Comparison of ENCODE assay signal across 15 cellular contexts in the genomic region with DNA sequence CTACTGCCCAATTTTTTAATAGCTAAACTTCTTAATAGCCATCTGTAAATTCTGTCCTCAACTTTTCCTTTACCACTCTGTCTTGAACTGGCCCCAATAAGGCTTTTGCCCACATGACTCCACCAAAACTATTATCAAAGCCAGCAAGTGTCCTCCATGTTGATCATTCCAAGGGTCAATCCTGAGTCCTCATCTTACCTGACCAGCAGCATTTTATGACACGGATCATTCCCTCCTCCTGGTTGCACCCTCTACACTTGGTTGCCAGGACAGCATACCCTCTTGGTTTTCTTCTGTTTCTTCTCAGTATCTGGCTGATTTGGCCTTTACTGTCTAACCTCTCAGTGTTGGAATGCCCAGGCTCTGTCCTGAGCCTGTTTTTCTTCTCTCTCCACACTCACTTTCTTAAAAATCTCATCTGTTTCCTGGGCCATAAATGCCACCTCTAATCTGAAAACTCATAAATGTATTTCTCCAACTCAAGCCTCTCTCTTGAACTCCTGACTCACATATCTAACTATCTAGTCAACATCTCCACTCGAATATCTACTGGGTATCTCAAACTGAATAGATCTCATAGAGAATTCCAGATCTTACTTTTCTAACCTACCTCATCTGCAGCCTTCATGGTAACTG.
"Had no signal": no experiment of that assay in that cellular context is flagged by ENCODE, and none has a peak within 500 bp of the region (broad histone marks: within the 10 kb centered on the region; RNA-seq: fewer than 3 reads in every experiment).

No MANE protein-coding gene starts in this region.

- H3K36me3 Mint-ChIP-seq: activated CD4-positive, alpha-beta memory T cell treated with anti-CD3 and anti-CD28 coated beads for 36 hours; stimulated activated naive B cell treated with anti-CD40 and anti-IgM and Interleukin-4, amounts not matched to agents 10 μg/mL and 1 μg/mL and 100 μg/mL, for 72 hours had no signal

- H3K36me3 ChIP-seq: cardiac muscle cell, thoracic aorta, upper lobe of right lung, WERI-Rb-1 had no signal

- H3K4me3 Mint-ChIP-seq: activated CD4-positive, alpha-beta memory T cell treated with anti-CD3 and anti-CD28 coated beads for 36 hours; activated naive CD8-positive, alpha-beta T cell treated with anti-CD3 and anti-CD28 coated beads for 36 hours; endodermal cell; nephron; stimulated activated naive B cell treated with anti-CD40 and anti-IgM and Interleukin-4, amounts not matched to agents 10 μg/mL and 1 μg/mL and 100 μg/mL, for 72 hours had no signal

- H3K9ac ChIP-seq: parathyroid adenoma had no signal

- H3K9me3 ChIP-seq: thoracic aorta, upper lobe of right lung had no signal

- H3K4me1 Mint-ChIP-seq: endodermal cell, nephron had no signal

- H3K27me3 ChIP-seq: cardiac muscle cell, dorsolateral prefrontal cortex, upper lobe of right lung had no signal

- H3K27me3 Mint-ChIP-seq: activated CD4-positive, alpha-beta memory T cell treated with anti-CD3 and anti-CD28 coated beads for 36 hours; activated naive CD8-positive, alpha-beta T cell treated with anti-CD3 and anti-CD28 coated beads for 36 hours; stimulated activated naive B cell treated with anti-CD40 and anti-IgM and Interleukin-4, amounts not matched to agents 10 μg/mL and 1 μg/mL and 100 μg/mL, for 72 hours had no signal

- H3K27ac Mint-ChIP-seq: activated CD4-positive, alpha-beta memory T cell treated with anti-CD3 and anti-CD28 coated beads for 36 hours; activated naive CD8-positive, alpha-beta T cell treated with anti-CD3 and anti-CD28 coated beads for 36 hours; endodermal cell; nephron; stimulated activated naive B cell treated with anti-CD40 and anti-IgM and Interleukin-4, amounts not matched to agents 10 μg/mL and 1 μg/mL and 100 μg/mL, for 72 hours had no signal

- H3K4me1 ChIP-seq: parathyroid adenoma, upper lobe of right lung had no signal

- H2AFZ ChIP-seq: parathyroid adenoma had no signal

- H3K27ac ChIP-seq: cardiac muscle cell, parathyroid adenoma, thoracic aorta, upper lobe of right lung, WERI-Rb-1 had no signal

- H3K4me3 ChIP-seq: cardiac muscle cell, dorsolateral prefrontal cortex, lung, thoracic aorta, upper lobe of right lung had no signal

- DNase-seq: activated CD4-positive, alpha-beta T cell treated with anti-CD3 and anti-CD28 coated beads for 1 hour; activated naive CD8-positive, alpha-beta T cell treated with anti-CD3 and anti-CD28 coated beads for 36 hours; activated T-cell treated with anti-CD3 and anti-CD28 coated beads for 4 hours; dorsolateral prefrontal cortex; endodermal cell; islet precursor cell; upper lobe of right lung; WERI-Rb-1 had no signal

- H3K9me3 Mint-ChIP-seq: activated CD4-positive, alpha-beta memory T cell treated with anti-CD3 and anti-CD28 coated beads for 36 hours; activated naive CD8-positive, alpha-beta T cell treated with anti-CD3 and anti-CD28 coated beads for 36 hours; endodermal cell; nephron; stimulated activated naive B cell treated with anti-CD40 and anti-IgM and Interleukin-4, amounts not matched to agents 10 μg/mL and 1 μg/mL and 100 μg/mL, for 72 hours had no signal
